Comparison of ENCODE assay signal across 8 cellular contexts in the genomic region with DNA sequence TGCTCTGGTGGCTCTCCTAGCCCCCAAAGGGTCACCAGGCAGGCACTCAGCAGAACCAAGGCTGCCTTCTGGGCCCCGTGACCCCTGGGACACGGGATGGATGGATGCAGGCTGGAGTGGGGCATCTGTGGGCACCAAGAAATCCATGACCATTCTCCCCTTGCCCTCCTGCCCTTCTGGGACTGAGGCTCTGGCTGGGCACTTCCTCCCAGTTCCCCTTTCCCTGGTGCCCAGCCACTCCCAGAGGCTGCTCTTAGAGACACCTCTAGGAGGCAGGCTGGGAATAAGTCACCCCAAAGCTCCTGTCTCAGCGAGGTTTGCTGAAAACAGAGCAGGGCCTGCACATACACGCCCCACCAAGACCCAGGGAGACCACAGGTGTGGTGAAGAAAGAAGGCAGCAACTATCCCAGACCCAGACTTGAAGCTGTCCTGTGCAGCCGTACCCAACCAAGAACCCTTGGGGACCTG. TPM values are rescaled to one million over a fixed set of nuclear protein-coding genes. Genes with fewer than 3 reads are reported as not detected.
DNase-seq lines count a peak whose midpoint lies in the region; ATAC-seq and TF ChIP-seq lines count a peak whose summit lies in the region.

No MANE protein-coding gene starts in this region.

- BruUV-seq in Calu3 (replicated peaks; lab: Mats Ljungman, UMichigan), result no TSS peak

- peak overlapping the region; percentile 86 for H3K9ac ChIP-seq in skeletal muscle satellite cell (ENCODE audit: low read depth, low read length)

- H3K4me3 Mint-ChIP-seq in Calu3 (ENCODE audit: low read depth, unreplicated experiment) (peak overlapping the region; percentile 54), activated B cell treated with CpG ODN at 0.5 μM for 24 hours (no peak overlapping the region)

- ATAC-seq in activated B cell treated with CpG ODN at 0.5 μM for 24 hours (ENCODE audit: low read depth) (peak; percentile 31), HG03520 (IDR thresholded peaks at IDR 0.05; ENCODE audit: unreplicated experiment) (no peak)

- peaks cover 15% of the 10 kb centered on the region for H3K4me1 ChIP-seq in HEK293 (ENCODE audit: control insufficient read depth, insufficient read depth, low read length)
- peaks cover 25% of the 10 kb centered on the region for H3K4me1 ChIP-seq in skeletal muscle satellite cell (ENCODE audit: control insufficient read depth, insufficient read depth, low read length)

- peak overlapping the region; percentile 84 for H3K4me2 ChIP-seq in skeletal muscle satellite cell (ENCODE audit: low read length)

- peak overlapping the region; percentile 14; the same call in 1 of the 2 replicates for H3K4me3 ChIP-seq in HEK293 (ENCODE audit: low read depth, low read length)
- peak overlapping the region; percentile 74 for H3K4me3 ChIP-seq in skeletal muscle satellite cell (ENCODE audit: low read length)

- H3K27me3 ChIP-seq in skeletal muscle satellite cell (ENCODE audit: control insufficient read depth, insufficient read depth, low read length), result no peaks in the 10 kb centered on the region

- H3K27me3 Mint-ChIP-seq in Calu3 (ENCODE audit: unreplicated experiment) (no peaks in the 10 kb centered on the region), activated B cell treated with CpG ODN at 0.5 μM for 24 hours (peaks cover 4% of the 10 kb centered on the region)

- CTCF ChIA-PET in Calu3 (lab: Charles Lee) (interaction anchor here (0.5 to 2.0 kb wide), 9 partner anchors 12 to 162 kb away, joined by 3 to 15 read pairs (median 6); a partner anchor contains a TSS), HEK293 (lab: Yijun Ruan, JAX) (interaction anchor here (0.5 to 4.1 kb wide), 5 partner anchors 14 to 1031 kb away, joined by 3 to 24 read pairs (median 8); no protein-coding TSS in a partner anchor), activated B cell treated with CpG ODN at 0.5 μM for 24 hours (lab: Charles Lee) (interaction anchor here (1.9 kb wide), 1 partner anchor 32 kb away, joined by 5 read pairs; no protein-coding TSS in a partner anchor)

- H3K27ac Mint-ChIP-seq in Calu3 (ENCODE audit: unreplicated experiment) (peak overlapping the region; percentile 89), activated B cell treated with CpG ODN at 0.5 μM for 24 hours (peak overlapping the region; percentile 35)

- H3K4me1 Mint-ChIP-seq in Calu3 (ENCODE audit: low read depth, unreplicated experiment), result peaks cover 17% of the 10 kb centered on the region
- peaks cover 15% of the 10 kb centered on the region for H3K4me1 Mint-ChIP-seq in activated B cell treated with CpG ODN at 0.5 μM for 24 hours

- peaks cover 13% of the 10 kb centered on the region for H3K36me3 Mint-ChIP-seq in Calu3 (ENCODE audit: insufficient read depth, unreplicated experiment)
- H3K36me3 Mint-ChIP-seq in activated B cell treated with CpG ODN at 0.5 μM for 24 hours (ENCODE audit: low read depth), result no peaks in the 10 kb centered on the region

- peaks cover 15 to 37% of the 10 kb centered on the region in 2 experiments; a peak in 2 of 3 replicates for H3K36me3 ChIP-seq in HEK293 (ENCODE audit: control insufficient read depth in 2 of 2, insufficient read depth in 1 of 2, low read length in 2 of 2)
- H3K36me3 ChIP-seq in skeletal muscle satellite cell (ENCODE audit: insufficient read depth, low read length), result peaks cover 22% of the 10 kb centered on the region

- peak; percentile 25 for DNase-seq in Calu3
- DNase-seq in activated B cell treated with CpG ODN at 0.5 μM for 24 hours, result no peak
- peak; percentile 50 for DNase-seq in glomerular visceral epithelial cell (ENCODE audit: extremely low spot score)
- no peak for DNase-seq in RKO (ENCODE audit: low spot score)
- no peak for DNase-seq in NCI-H2227 (lab: John Stamatoyannopoulos, UW; ENCODE audit: unreplicated experiment)

- H3K27ac ChIP-seq in HEK293 (ENCODE audit: extremely low read depth, low read depth, low read length), result peak overlapping the region; percentile 93

- H3K9me3 Mint-ChIP-seq in Calu3 (ENCODE audit: low read depth, unreplicated experiment) (no peaks in the 10 kb centered on the region), activated B cell treated with CpG ODN at 0.5 μM for 24 hours (no peaks in the 10 kb centered on the region)

- intact Hi-C loops in Calu3 (cut with micrococcal nuclease; ENCODE audit: unreplicated experiment), result no loop called here
- intact Hi-C loops in activated B cell treated with CpG ODN at 0.5 μM for 24 hours (cut with micrococcal nuclease), result no loop called here

- no peaks in the 10 kb centered on the region for H3K9me3 ChIP-seq in HEK293 (ENCODE audit: control insufficient read depth, insufficient read depth, low read depth, low read length)
- H3K9me3 ChIP-seq in skeletal muscle satellite cell (replicated peaks; ENCODE audit: low read length), result no peaks in the 10 kb centered on the region

- POLR2A ChIA-PET in HEK293 (lab: Yijun Ruan, JAX) (interaction anchor here (0.8 to 1.9 kb wide), 11 partner anchors 8 to 208 kb away, joined by 3 to 21 read pairs (median 4); a partner anchor contains a TSS), activated B cell treated with CpG ODN at 0.5 μM for 24 hours (lab: Charles Lee) (no interaction called here)

- TF ChIP-seq CTCF in Calu3 (IDR thresholded peaks at IDR 0.05; ENCODE audit: unreplicated experiment) (no peak), HEK293 (tag by site-specific recombination; IDR thresholded peaks at IDR 0.05) (no peak), activated B cell treated with CpG ODN at 0.5 μM for 24 hours (IDR thresholded peaks at IDR 0.05) (no peak)

TF ChIP-seq in HEK293, 187 proteins besides CTCF, POLR2A, EP300 and RAD21:
- no peak for TF ChIP-seq ZNF132 (tag by site-specific recombination; IDR thresholded peaks at IDR 0.05; ENCODE audit: borderline replicate concordance)
- TF ChIP-seq OSR2 (tag by site-specific recombination; IDR thresholded peaks at IDR 0.05), result no peak
- 0 out of 2 replicates have a peak, but pooled peaks have one; percentile 5 for TF ChIP-seq KLF9 (tag by site-specific recombination; IDR thresholded peaks at IDR 0.05; ENCODE audit: low read depth)
- no peak for TF ChIP-seq ZBTB8A (tag by site-specific recombination; IDR thresholded peaks at IDR 0.05)
- peak; percentile 27; the same call in 1 of the 2 replicates for TF ChIP-seq ZNF76 (tag by site-specific recombination; IDR thresholded peaks at IDR 0.05; ENCODE audit: borderline replicate concordance, low read depth)
- no peak for TF ChIP-seq ZNF501 (tag by site-specific recombination; IDR thresholded peaks at IDR 0.05)
- no peak for TF ChIP-seq ZNF777 (tag by site-specific recombination; IDR thresholded peaks at IDR 0.05; ENCODE audit: borderline replicate concordance)
- TF ChIP-seq, protein P1, sequence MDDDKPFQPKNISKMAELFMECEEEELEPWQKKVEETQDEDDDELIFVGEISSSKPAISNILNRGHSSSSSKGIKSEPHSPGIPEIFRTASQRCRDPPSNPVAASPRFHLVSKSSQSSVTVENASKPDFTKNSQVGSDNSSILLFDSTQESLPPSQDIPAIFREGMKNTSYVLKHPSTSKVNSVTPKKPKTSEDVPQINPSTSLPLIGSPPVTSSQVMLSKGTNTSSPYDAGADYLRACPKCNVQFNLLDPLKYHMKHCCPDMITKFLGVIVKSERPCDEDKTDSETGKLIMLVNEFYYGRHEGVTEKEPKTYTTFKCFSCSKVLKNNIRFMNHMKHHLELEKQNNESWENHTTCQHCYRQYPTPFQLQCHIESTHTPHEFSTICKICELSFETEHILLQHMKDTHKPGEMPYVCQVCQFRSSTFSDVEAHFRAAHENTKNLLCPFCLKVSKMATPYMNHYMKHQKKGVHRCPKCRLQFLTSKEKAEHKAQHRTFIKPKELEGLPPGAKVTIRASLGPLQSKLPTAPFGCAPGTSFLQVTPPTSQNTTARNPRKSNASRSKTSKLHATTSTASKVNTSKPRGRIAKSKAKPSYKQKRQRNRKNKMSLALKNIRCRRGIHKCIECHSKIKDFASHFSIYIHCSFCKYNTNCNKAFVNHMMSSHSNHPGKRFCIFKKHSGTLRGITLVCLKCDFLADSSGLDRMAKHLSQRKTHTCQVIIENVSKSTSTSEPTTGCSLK (tag by site-specific recombination; IDR thresholded peaks at IDR 0.05), result no peak
- TF ChIP-seq, protein P2, sequence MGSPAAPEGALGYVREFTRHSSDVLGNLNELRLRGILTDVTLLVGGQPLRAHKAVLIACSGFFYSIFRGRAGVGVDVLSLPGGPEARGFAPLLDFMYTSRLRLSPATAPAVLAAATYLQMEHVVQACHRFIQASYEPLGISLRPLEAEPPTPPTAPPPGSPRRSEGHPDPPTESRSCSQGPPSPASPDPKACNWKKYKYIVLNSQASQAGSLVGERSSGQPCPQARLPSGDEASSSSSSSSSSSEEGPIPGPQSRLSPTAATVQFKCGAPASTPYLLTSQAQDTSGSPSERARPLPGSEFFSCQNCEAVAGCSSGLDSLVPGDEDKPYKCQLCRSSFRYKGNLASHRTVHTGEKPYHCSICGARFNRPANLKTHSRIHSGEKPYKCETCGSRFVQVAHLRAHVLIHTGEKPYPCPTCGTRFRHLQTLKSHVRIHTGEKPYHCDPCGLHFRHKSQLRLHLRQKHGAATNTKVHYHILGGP (tag by site-specific recombination; IDR thresholded peaks at IDR 0.05), result no peak
- TF ChIP-seq SCRT2 (tag by site-specific recombination; IDR thresholded peaks at IDR 0.05), result peak; percentile 56; the same call in 1 of the 2 replicates

RNA-seq across cellular contexts. Expression of a gene that starts 0.9 kb away (rescaled TPM):
- total RNA-seq in Calu3 (2022) (34.1 and 79.6 TPM in 2 replicates), activated B cell treated with CpG ODN at 0.5 μM for 24 hours (0.91 and 1.1 TPM in 2 replicates)
- total RNA-seq in skeletal muscle satellite cell (2012; rRNA removed), result 15.1 and 16.0 TPM in 2 replicates

RNA-seq across cellular contexts. Expression of a gene that starts 10.8 kb away (rescaled TPM):
- not detected in 2 replicates for total RNA-seq in Calu3 (2022)
- total RNA-seq in activated B cell treated with CpG ODN at 0.5 μM for 24 hours, result not detected in 2 replicates
- total RNA-seq in skeletal muscle satellite cell (2012; rRNA removed), result not detected in 2 replicates

RNA-seq across cellular contexts. Expression of a gene that starts 19.1 kb away (rescaled TPM):
- not detected in 2 replicates for total RNA-seq in Calu3 (2022)
- not detected in 2 replicates for total RNA-seq in activated B cell treated with CpG ODN at 0.5 μM for 24 hours
- total RNA-seq in skeletal muscle satellite cell (2012; rRNA removed), result 0.22 TPM in 1 of 2 replicates, not detected in the other

RNA-seq across cellular contexts. Expression of a gene that starts 42.3 kb away (rescaled TPM):
- 6.7 and 9.8 TPM in 2 replicates for total RNA-seq in Calu3 (2022)
- total RNA-seq in activated B cell treated with CpG ODN at 0.5 μM for 24 hours, result 9.1 and 9.6 TPM in 2 replicates
- total RNA-seq in skeletal muscle satellite cell (2012; rRNA removed), result 2.2 and 3.5 TPM in 2 replicates

Comparison
In these comparisons a context has a peak if more than half of its experiments do, and no peak if none do; other contexts are left out.
1. DNase-seq: peak in Calu3 (single experiment) and glomerular visceral epithelial cell (single experiment); none in activated B cell treated with CpG ODN at 0.5 μM for 24 hours (single experiment), RKO (single experiment) and NCI-H2227 (single experiment).
2. RNA of a gene that starts 0.9 kb away (total RNA-seq): 34.1 to 79.6 TPM in Calu3; 0.91 to 1.1 TPM in activated B cell treated with CpG ODN at 0.5 μM for 24 hours; every median in the first group is over 10 times any median in the second.